21 cellular contexts compared by ENCODE assay signal in the genomic region with DNA sequence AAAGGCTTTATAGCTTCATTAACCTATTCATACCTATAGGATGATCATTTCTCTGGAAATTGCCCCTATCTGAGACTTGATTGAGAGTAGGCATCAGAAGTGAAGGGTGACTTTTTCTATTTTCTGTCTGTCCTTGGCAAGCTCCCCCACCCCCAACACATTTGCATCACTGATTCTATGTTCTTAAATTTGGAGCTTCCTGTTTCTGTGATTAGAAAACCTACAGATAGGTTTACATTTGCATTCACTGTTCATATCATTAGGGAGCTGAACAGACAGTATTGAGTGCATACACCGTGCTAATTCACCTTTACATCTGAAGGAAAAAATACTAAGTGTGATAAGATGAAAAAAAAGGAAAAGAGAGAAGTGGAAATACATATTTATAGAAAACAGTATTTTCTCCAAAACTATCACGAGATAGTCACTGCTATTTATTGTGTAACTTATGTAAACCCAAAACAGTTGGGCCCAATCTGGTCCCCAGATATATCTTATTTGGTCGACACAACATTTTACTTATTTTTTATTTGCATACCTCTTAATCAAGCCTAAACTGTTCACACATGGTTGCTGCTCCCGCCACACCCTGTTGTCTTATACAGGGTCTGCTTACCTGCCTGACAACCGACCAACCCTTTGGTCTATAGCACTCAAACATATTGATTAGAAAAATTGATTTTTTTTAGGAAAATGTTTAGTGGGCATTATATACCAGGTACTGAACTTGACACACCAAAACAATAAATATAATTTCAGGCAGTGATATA.
DNase-seq lines count a peak whose midpoint lies in the region; ATAC-seq lines count a peak whose summit lies in the region.
"Had no signal": no experiment of that assay in that cellular context is flagged by ENCODE, and none has a peak within 500 bp of the region (broad histone marks: within the 10 kb centered on the region; RNA-seq: fewer than 3 reads in every experiment).

No MANE protein-coding gene starts in this region.

- no peaks in the 10 kb centered on the region for H3K4me1 Mint-ChIP-seq in activated CD4-positive, alpha-beta T cell treated with anti-CD3 and anti-CD28 coated beads, Interleukin-2, amount 10 ng/mL, durations not matched to agents 7 days and 5 days
- H3K4me1 Mint-ChIP-seq: activated CD4-positive, alpha-beta T cell treated with anti-CD3 and anti-CD28 coated beads, Interleukin-2, amount 10 ng/mL, durations not matched to agents 24 days and 14 days had no signal

- CTCF ChIA-PET in activated CD4-positive, alpha-beta T cell treated with anti-CD3 and anti-CD28 coated beads, Interleukin-2, amount 10 ng/mL, durations not matched to agents 7 days and 5 days (lab: Charles Lee): no interaction called here

- POLR2A ChIA-PET in activated CD4-positive, alpha-beta T cell treated with anti-CD3 and anti-CD28 coated beads, Interleukin-2, amount 10 ng/mL, durations not matched to agents 7 days and 5 days (lab: Charles Lee): no interaction called here

- peak; percentile 61 for DNase-seq in NCI-H146 treated with DMSO at 0.1 percent for 48 hours (lab: John Stamatoyannopoulos, UW; ENCODE audit: unreplicated experiment)
- no peak for DNase-seq in activated effector memory CD4-positive, alpha-beta T cell treated with anti-CD3 and anti-CD28 coated beads, Interleukin-2, amount 50 U/mL, for 16 hours
- DNase-seq in NCI-H446 treated with DMSO at 0.1 percent for 48 hours (lab: John Stamatoyannopoulos, UW): no peak
- DNase-seq in activated CD4-positive, alpha-beta T cell treated with anti-CD3 and anti-CD28 coated beads, Interleukin-2, amount 10 ng/mL, durations not matched to agents 7 days and 5 days: no peak
- DNase-seq: activated CD4-positive, alpha-beta T cell treated with anti-CD3 and anti-CD28 coated beads, Interleukin-2, amount 10 ng/mL, durations not matched to agents 24 days and 14 days; activated naive CD8-positive, alpha-beta T cell treated with anti-CD3 and anti-CD28 coated beads, Interleukin-2, amount 50 U/mL, for 24 hours; activated T-cell treated with anti-CD3 and anti-CD28 coated beads, Interleukin-2, amount 50 U/mL, for 24 hours; CD8-positive, alpha-beta T cell; central memory CD4-positive, alpha-beta T cell; Kasumi-1; lower lobe of right lung; NCI-H187; NCI-H526; nephron progenitor cell; stimulated activated CD4-positive, alpha-beta T cell treated with anti-CD3 and anti-CD28 coated beads, Interleukin-1b, Interleukin-23, amount 100 ng/mL, for 48 hours; stimulated activated CD8-positive, alpha-beta memory T cell treated with anti-CD3 and anti-CD28 coated beads, Interleukin-4, amount 100 ng/mL, for 48 hours; thyroid gland had no signal

- H3K4me3 Mint-ChIP-seq in activated CD4-positive, alpha-beta T cell treated with anti-CD3 and anti-CD28 coated beads, Interleukin-2, amount 10 ng/mL, durations not matched to agents 7 days and 5 days: no peak overlapping the region
- H3K4me3 Mint-ChIP-seq: activated CD4-positive, alpha-beta T cell treated with anti-CD3 and anti-CD28 coated beads, Interleukin-2, amount 10 ng/mL, durations not matched to agents 24 days and 14 days; activated naive CD8-positive, alpha-beta T cell treated with anti-CD3 and anti-CD28 coated beads, Interleukin-2, amount 50 U/mL, for 24 hours; activated T-cell treated with anti-CD3 and anti-CD28 coated beads, Interleukin-2, amount 50 U/mL, for 24 hours; CD8-positive, alpha-beta T cell; nephron progenitor cell; T-helper 1 cell treated with Interleukin-12 subunit alpha and Interleukin-12 subunit beta and Interleukin-4 antibody, amounts not matched to agents 30 μg/mL and 1 μg/mL, for 36 hours had no signal

- no peaks in the 10 kb centered on the region for H3K9me3 Mint-ChIP-seq in activated CD4-positive, alpha-beta T cell treated with anti-CD3 and anti-CD28 coated beads, Interleukin-2, amount 10 ng/mL, durations not matched to agents 7 days and 5 days
- H3K9me3 Mint-ChIP-seq: activated CD4-positive, alpha-beta T cell treated with anti-CD3 and anti-CD28 coated beads, Interleukin-2, amount 10 ng/mL, durations not matched to agents 24 days and 14 days; activated naive CD8-positive, alpha-beta T cell treated with anti-CD3 and anti-CD28 coated beads, Interleukin-2, amount 50 U/mL, for 24 hours; activated T-cell treated with anti-CD3 and anti-CD28 coated beads, Interleukin-2, amount 50 U/mL, for 24 hours; CD8-positive, alpha-beta T cell; nephron progenitor cell; T-helper 1 cell treated with Interleukin-12 subunit alpha and Interleukin-12 subunit beta and Interleukin-4 antibody, amounts not matched to agents 30 μg/mL and 1 μg/mL, for 36 hours had no signal

- H3K27ac Mint-ChIP-seq in activated CD4-positive, alpha-beta T cell treated with anti-CD3 and anti-CD28 coated beads, Interleukin-2, amount 10 ng/mL, durations not matched to agents 7 days and 5 days: no peak overlapping the region
- H3K27ac Mint-ChIP-seq: activated CD4-positive, alpha-beta T cell treated with anti-CD3 and anti-CD28 coated beads, Interleukin-2, amount 10 ng/mL, durations not matched to agents 24 days and 14 days; activated naive CD8-positive, alpha-beta T cell treated with anti-CD3 and anti-CD28 coated beads, Interleukin-2, amount 50 U/mL, for 24 hours; activated T-cell treated with anti-CD3 and anti-CD28 coated beads, Interleukin-2, amount 50 U/mL, for 24 hours; CD8-positive, alpha-beta T cell; T-helper 1 cell treated with Interleukin-12 subunit alpha and Interleukin-12 subunit beta and Interleukin-4 antibody, amounts not matched to agents 30 μg/mL and 1 μg/mL, for 36 hours had no signal

- H3K27me3 Mint-ChIP-seq in activated CD4-positive, alpha-beta T cell treated with anti-CD3 and anti-CD28 coated beads, Interleukin-2, amount 10 ng/mL, durations not matched to agents 7 days and 5 days: peaks cover 3% of the 10 kb centered on the region
- H3K27me3 Mint-ChIP-seq: activated CD4-positive, alpha-beta T cell treated with anti-CD3 and anti-CD28 coated beads, Interleukin-2, amount 10 ng/mL, durations not matched to agents 24 days and 14 days; activated naive CD8-positive, alpha-beta T cell treated with anti-CD3 and anti-CD28 coated beads, Interleukin-2, amount 50 U/mL, for 24 hours; activated T-cell treated with anti-CD3 and anti-CD28 coated beads, Interleukin-2, amount 50 U/mL, for 24 hours had no signal

- no peaks in the 10 kb centered on the region for H3K36me3 Mint-ChIP-seq in activated CD4-positive, alpha-beta T cell treated with anti-CD3 and anti-CD28 coated beads, Interleukin-2, amount 10 ng/mL, durations not matched to agents 7 days and 5 days (ENCODE audit: low read depth)
- H3K36me3 Mint-ChIP-seq: CD8-positive, alpha-beta T cell had no signal

- peak; percentile 47 for ATAC-seq in GM19328 (IDR thresholded peaks at IDR 0.05; ENCODE audit: unreplicated experiment)
- ATAC-seq in HG03025 (IDR thresholded peaks at IDR 0.05; ENCODE audit: low FRiP score, unreplicated experiment): peak; percentile 56
- no peak for ATAC-seq in GM21447 (IDR thresholded peaks at IDR 0.05; ENCODE audit: unreplicated experiment)
- ATAC-seq: activated naive CD8-positive, alpha-beta T cell treated with anti-CD3 and anti-CD28 coated beads, Interleukin-2, amount 50 U/mL, for 24 hours; CD8-positive, alpha-beta T cell; lower lobe of right lung had no signal
